Comparison of ENCODE assay signal across 8 cellular contexts in the genomic region with DNA sequence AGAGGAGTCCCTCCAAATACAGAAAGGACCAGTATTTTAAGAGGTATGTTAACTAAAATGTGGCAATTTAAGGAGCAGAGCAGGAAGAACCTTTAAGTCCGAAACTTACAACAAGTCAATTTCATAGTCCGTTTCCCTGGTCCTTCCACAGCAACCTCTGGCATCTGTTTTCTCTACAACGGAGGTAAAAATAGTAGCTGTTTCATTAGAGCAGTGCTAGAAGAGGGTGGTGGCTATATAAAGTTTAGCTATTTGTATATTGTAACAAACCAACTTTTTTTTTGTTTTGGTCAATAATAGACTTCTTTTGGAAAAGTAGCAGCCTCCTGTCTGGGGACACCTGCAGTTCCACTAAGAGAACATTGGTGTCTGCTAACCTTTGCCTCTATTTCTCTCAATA. TPM values are rescaled to one million over a fixed set of nuclear protein-coding genes. Genes with fewer than 3 reads are reported as not detected.
"Had no signal": no experiment of that assay in that cellular context is flagged by ENCODE, and none has a peak within 500 bp of the region (broad histone marks: within the 10 kb centered on the region; RNA-seq: fewer than 3 reads in every experiment).

No MANE protein-coding gene starts in this region.

RNA-seq across cellular contexts. Expression of gene GOLGA8S, which starts 17.3 kb away (rescaled TPM):
- total RNA-seq: activated T-cell treated with anti-CD3 and anti-CD28 coated beads, Interleukin-2, amount 50 U/mL, for 4 hours; NCI-H460 had no signal

RNA-seq across cellular contexts. Expression of gene GOLGA6L26, which starts 37.9 kb away (rescaled TPM):
- total RNA-seq: activated CD4-positive, alpha-beta memory T cell treated with anti-CD3 and anti-CD28 coated beads for 36 hours; activated CD4-positive, alpha-beta T cell treated with anti-CD3 and anti-CD28 coated beads, Interleukin-2, amount 10 ng/mL, durations not matched to agents 7 days and 5 days; activated naive CD4-positive, alpha-beta T cell treated with anti-CD3 and anti-CD28 coated beads, Interleukin-2, amount 50 U/mL, for 72 hours; activated T-cell treated with anti-CD3 and anti-CD28 coated beads, Interleukin-2, amount 50 U/mL, for 4 hours; astrocyte; NCI-H460; Peyer's patch; T-helper 2 cell treated with Interferon-gamma antibody and Interleukin-4, amounts not matched to agents 100 ng/mL and 5 ng/mL, for 36 hours had no signal
